In genomic region chr6:167100241-167100674, GRCh38 we compare ENCODE assay signal across 29 cellular contexts. TPM values are rescaled to one million over a fixed set of nuclear protein-coding genes. Genes with fewer than 3 reads are reported as not detected.
A peak's percentile ranks its signal among the peaks of the same experiment; 100 is the strongest.
DNase-seq lines count a peak whose midpoint lies in the region; ATAC-seq and TF ChIP-seq lines count a peak whose summit lies in the region.
"Had no signal": no experiment of that assay in that cellular context is flagged by ENCODE, and none has a peak within 500 bp of the region (broad histone marks: within the 10 kb centered on the region; RNA-seq: fewer than 3 reads in every experiment).

No MANE protein-coding gene starts in this region.

- DNase-seq in activated CD8-positive, alpha-beta memory T cell treated with anti-CD3 and anti-CD28 coated beads for 24 hours: peak; percentile 21
- DNase-seq in activated CD8-positive, alpha-beta memory T cell treated with anti-CD3 and anti-CD28 coated beads, Interleukin-2, amount 50 U/mL, for 48 hours: no peak
- DNase-seq in activated B cell treated with CpG ODN at 0.5 μM for 24 hours (no peak), nephron progenitor cell (no peak), suprapubic skin (ENCODE audit: low spot score in 2 of 2) (no peak), right atrium auricular region (ENCODE audit: low spot score) (no peak)
- DNase-seq in effector memory CD4-positive, alpha-beta T cell: no peak
- DNase-seq: 8988T; AML-193; CD4-positive, CD25-positive, alpha-beta regulatory T cell; COR-L47; DMS79; GM23248; H9; HFFc6; KG1; NCI-H1092; NCI-H1436 treated with DMSO at 0.1 percent for 48 hours; NCI-H2029 treated with DMSO at 0.1 percent for 48 hours; NCI-H2171; NCI-H345; NCI-H526 had no signal

- H3K4me3 ChIP-seq in suprapubic skin: no peak overlapping the region
- no peak overlapping the region for H3K4me3 ChIP-seq in effector memory CD4-positive, alpha-beta T cell (ENCODE audit: insufficient read depth, low read depth, low read length, poor library complexity, severe bottlenecking)
- no peak overlapping the region for H3K4me3 ChIP-seq in right atrium auricular region
- H3K4me3 ChIP-seq: GM12878, GM23248, SJSA1 had no signal

- H3K36me3 Mint-ChIP-seq in activated B cell treated with CpG ODN at 0.5 μM for 24 hours (ENCODE audit: low read depth) (no peaks in the 10 kb centered on the region), nephron progenitor cell (ENCODE audit: low read depth) (no peaks in the 10 kb centered on the region)
- H3K36me3 Mint-ChIP-seq: CD4-positive, CD25-positive, alpha-beta regulatory T cell had no signal

- H3K27ac ChIP-seq in suprapubic skin: no peak overlapping the region
- no peak overlapping the region for H3K27ac ChIP-seq in effector memory CD4-positive, alpha-beta T cell (ENCODE audit: insufficient read depth, low read length, poor library complexity, severe bottlenecking)
- no peak overlapping the region for H3K27ac ChIP-seq in right atrium auricular region
- H3K27ac ChIP-seq: GM23248, HL-60, SJSA1 had no signal

- ATAC-seq in activated B cell treated with CpG ODN at 0.5 μM for 24 hours (ENCODE audit: low read depth): no peak
- no peak for ATAC-seq in activated CD4-positive, CD25-positive, alpha-beta regulatory T cell treated with anti-CD3 and anti-CD28 coated beads, Interleukin-2, amount 50 U/mL, for 24 hours
- ATAC-seq: GM12878, HepG2, Right ventricle myocardium inferior had no signal

- H3K27ac Mint-ChIP-seq in activated B cell treated with CpG ODN at 0.5 μM for 24 hours: peak overlapping the region; percentile 89
- peak overlapping the region; percentile 95 for H3K27ac Mint-ChIP-seq in nephron progenitor cell
- H3K27ac Mint-ChIP-seq: H9, HFFc6 had no signal

- H3K4me1 Mint-ChIP-seq in activated B cell treated with CpG ODN at 0.5 μM for 24 hours: peaks cover 100% of the 10 kb centered on the region
- peaks cover 64% of the 10 kb centered on the region for H3K4me1 Mint-ChIP-seq in nephron progenitor cell

- 79% methylated on average over 10 of the region's 10 CpGs for WGBS in suprapubic skin

- H3K27me3 Mint-ChIP-seq in activated B cell treated with CpG ODN at 0.5 μM for 24 hours (no peaks in the 10 kb centered on the region), nephron progenitor cell (ENCODE audit: low read depth, poor library complexity) (peaks cover 7% of the 10 kb centered on the region)
- H3K27me3 Mint-ChIP-seq: CD4-positive, CD25-positive, alpha-beta regulatory T cell had no signal

- no peak for TF ChIP-seq EP300 in suprapubic skin (IDR thresholded peaks at IDR 0.05)

- H3K4me1 ChIP-seq in suprapubic skin: no peaks in the 10 kb centered on the region
- H3K4me1 ChIP-seq in effector memory CD4-positive, alpha-beta T cell (ENCODE audit: control insufficient read depth, insufficient read depth, low read length, poor library complexity, severe bottlenecking): peaks cover 35% of the 10 kb centered on the region
- H3K4me1 ChIP-seq in right atrium auricular region: no peaks in the 10 kb centered on the region
- H3K4me1 ChIP-seq: SJSA1 had no signal

- POLR2A ChIA-PET in activated B cell treated with CpG ODN at 0.5 μM for 24 hours (lab: Charles Lee): interaction anchor here (1.4 to 4.0 kb wide), 2 partner anchors 13 to 19 kb away, joined by 9 to 19 read pairs; no protein-coding TSS in a partner anchor

- intact Hi-C loops in activated B cell treated with CpG ODN at 0.5 μM for 24 hours (cut with micrococcal nuclease): no loop called here

- H3K9me3 Mint-ChIP-seq in activated B cell treated with CpG ODN at 0.5 μM for 24 hours (no peaks in the 10 kb centered on the region), nephron progenitor cell (peaks cover 11% of the 10 kb centered on the region)
- H3K9me3 Mint-ChIP-seq: CD4-positive, CD25-positive, alpha-beta regulatory T cell had no signal

- H3K36me3 ChIP-seq in suprapubic skin (no peaks in the 10 kb centered on the region), right atrium auricular region (no peaks in the 10 kb centered on the region)
- no peaks in the 10 kb centered on the region for H3K36me3 ChIP-seq in effector memory CD4-positive, alpha-beta T cell (ENCODE audit: control insufficient read depth, insufficient read depth, low read length)
- H3K36me3 ChIP-seq: SJSA1 had no signal

- CTCF ChIA-PET in activated B cell treated with CpG ODN at 0.5 μM for 24 hours (lab: Charles Lee): no interaction called here

- peak overlapping the region; percentile 15 for H3K4me3 Mint-ChIP-seq in activated B cell treated with CpG ODN at 0.5 μM for 24 hours
- H3K4me3 Mint-ChIP-seq in nephron progenitor cell: no peak overlapping the region
- H3K4me3 Mint-ChIP-seq: H9, HFFc6 had no signal

- TF ChIP-seq CTCF in activated B cell treated with CpG ODN at 0.5 μM for 24 hours (IDR thresholded peaks at IDR 0.05) (no peak), nephron progenitor cell (IDR thresholded peaks at IDR 0.05) (no peak), suprapubic skin (IDR thresholded peaks at IDR 0.05) (no peak), right atrium auricular region (IDR thresholded peaks at IDR 0.05) (no peak)

- no peak for TF ChIP-seq POLR2A in suprapubic skin (IDR thresholded peaks at IDR 0.05)

- H3K27me3 ChIP-seq in suprapubic skin (no peaks in the 10 kb centered on the region), right atrium auricular region (no peaks in the 10 kb centered on the region)
- H3K27me3 ChIP-seq in effector memory CD4-positive, alpha-beta T cell (replicated peaks; ENCODE audit: control insufficient read depth, insufficient read depth, low read length, poor library complexity, severe bottlenecking): no peaks in the 10 kb centered on the region
- H3K27me3 ChIP-seq: SJSA1 had no signal

- H3K9me3 ChIP-seq in suprapubic skin (no peaks in the 10 kb centered on the region), right atrium auricular region (no peaks in the 10 kb centered on the region)
- H3K9me3 ChIP-seq in effector memory CD4-positive, alpha-beta T cell (ENCODE audit: control insufficient read depth, low read length): no peaks in the 10 kb centered on the region
- H3K9me3 ChIP-seq: SJSA1 had no signal

RNA-seq across cellular contexts. Expression of gene CCR6, which starts 22.6 kb away (rescaled TPM):
- 26.2 and 28.9 TPM in 2 replicates for total RNA-seq in activated B cell treated with CpG ODN at 0.5 μM for 24 hours
- total RNA-seq in suprapubic skin: 1 to 10 TPM in 3 of 4 donors, under 1 TPM in 1; 0.98 to 2.4 (median 1.2) TPM
- total RNA-seq in right atrium auricular region: under 1 TPM in 1 of 2 donors, not detected in 1; 0.37 TPM
- total RNA-seq: GM23248, H9, HFFc6, Right ventricle myocardium inferior, SJSA1 had no signal

RNA-seq across cellular contexts. Expression of gene GPR31, which starts 57.5 kb away (rescaled TPM):
- not detected in 2 replicates for total RNA-seq in activated B cell treated with CpG ODN at 0.5 μM for 24 hours
- total RNA-seq in suprapubic skin: not detected
- total RNA-seq in right atrium auricular region: not detected
- total RNA-seq: CD4-positive, CD25-positive, alpha-beta regulatory T cell; GM12878; GM23248; H9; HepG2; HFFc6; HT-29; Right ventricle myocardium inferior; SJSA1 had no signal
